In genomic region chr10:10814103-10814502, GRCh38 we compare ENCODE assay signal across 24 cellular contexts.
DNase-seq lines count a peak whose midpoint lies in the region; ATAC-seq and TF ChIP-seq lines count a peak whose summit lies in the region.
"Had no signal": no experiment of that assay in that cellular context is flagged by ENCODE, and none has a peak within 500 bp of the region (broad histone marks: within the 10 kb centered on the region; RNA-seq: fewer than 3 reads in every experiment).

No MANE protein-coding gene starts in this region.

- no CpG with 5 or more reads among the region's 3 CpGs for WGBS in IMR-90 (ENCODE audit: extremely low coverage in 2 of 2, insufficient read length in 1 of 2), 2 experiments
- WGBS in esophagus muscularis mucosa = 76% methylated on average over 3 of the region's 3 CpGs

- no peak overlapping the region for H3K27ac ChIP-seq in IMR-90 (ENCODE audit: insufficient read depth, low read length)
- peak overlapping the region in 3 of 4 donors; percentile 0 to 23 (median 4) for H3K27ac ChIP-seq in esophagus muscularis mucosa (replicated peaks in 1 of 4)
- peak overlapping the region; percentile 37 for H3K27ac ChIP-seq in rectal smooth muscle tissue (ENCODE audit: low read depth, low read length)
- peak overlapping the region; percentile 8 for H3K27ac ChIP-seq in stomach smooth muscle (ENCODE audit: low read length)
- H3K27ac ChIP-seq in A673 (ENCODE audit: low read depth, low read length, poor library complexity, severe bottlenecking) = no peak overlapping the region
- H3K27ac ChIP-seq: BLaER1 treated with 17β-estradiol and CSF1 and Interleukin-3, amounts not matched to agents 10 nM and 100 nM; C4-2B had no signal

- H3K9me3 ChIP-seq in IMR-90 (ENCODE audit: control insufficient read depth, insufficient read depth, low read length) (no peaks in the 10 kb centered on the region), esophagus muscularis mucosa (no peaks in the 10 kb centered on the region), stomach smooth muscle (ENCODE audit: control insufficient read depth in 2 of 2, low read length in 2 of 2) (no peaks in the 10 kb centered on the region), T-helper 17 cell (ENCODE audit: control insufficient read depth, low read length, poor library complexity, severe bottlenecking) (no peaks in the 10 kb centered on the region), A673 (ENCODE audit: low read depth, low read length, poor library complexity, severe bottlenecking) (no peaks in the 10 kb centered on the region)

- H4K91ac ChIP-seq in IMR-90 (ENCODE audit: insufficient read depth, low read depth, low read length) = no peak overlapping the region

- H3K4me1 ChIP-seq in IMR-90 (ENCODE audit: control insufficient read depth, insufficient read depth, low read length) (peaks cover 12% of the 10 kb centered on the region), esophagus muscularis mucosa (peaks cover 0 to 22% (median 14%) of the 10 kb centered on the region in 4 donors), rectal smooth muscle tissue (ENCODE audit: control insufficient read depth, insufficient read depth, low read length) (peaks cover 4% of the 10 kb centered on the region), stomach smooth muscle (ENCODE audit: control insufficient read depth, insufficient read depth, low read length) (peaks cover 3% of the 10 kb centered on the region), A673 (ENCODE audit: insufficient read depth, low read length, poor library complexity, severe bottlenecking) (no peaks in the 10 kb centered on the region)
- H3K4me1 ChIP-seq: BLaER1 treated with 17β-estradiol and CSF1 and Interleukin-3, amounts not matched to agents 10 nM and 100 nM; Caco-2 had no signal

- H2BK120ac ChIP-seq in IMR-90 (ENCODE audit: low read depth, low read length) = no peak overlapping the region

- DNase-seq in IMR-90 (no peak), esophagus muscularis mucosa (ENCODE audit: extremely low spot score) (no peak), T-helper 17 cell (no peak), A673 (ENCODE audit: low spot score) (no peak), DMS 273 treated with DMSO at 0.1 percent for 48 hours (lab: John Stamatoyannopoulos, UW) (no peak)
- DNase-seq: 8988T; AML-193; Caco-2; Calu3; CD4-positive, alpha-beta T cell; CD8-positive, alpha-beta T cell; DMS153; DMS53; DMS79; DND-41; EL; GDM1 had no signal

- no peaks in the 10 kb centered on the region for H4K20me1 ChIP-seq in IMR-90 (ENCODE audit: insufficient read depth, low read length)
- H4K20me1 ChIP-seq: BLaER1 treated with 17β-estradiol and CSF1 and Interleukin-3, amounts not matched to agents 10 nM and 100 nM had no signal

- H3K4ac ChIP-seq in IMR-90 (ENCODE audit: low read depth, low read length) = no peak overlapping the region

- intact Hi-C loops in IMR-90 (cut with micrococcal nuclease) = no loop called here
- intact Hi-C loops in esophagus muscularis mucosa (cut with DNase I) = no loop called here
- intact Hi-C loops in A673 (cut with micrococcal nuclease; ENCODE audit: unreplicated experiment) = no loop called here

- H4K5ac ChIP-seq in IMR-90 (ENCODE audit: low read depth, low read length) = peak overlapping the region; percentile 27; the same call in 1 of the 2 replicates

- H3K9me1 ChIP-seq in IMR-90 (ENCODE audit: insufficient read depth, low read length) = no peaks in the 10 kb centered on the region

- no peak overlapping the region for H3K23ac ChIP-seq in IMR-90 (ENCODE audit: low read depth, low read length)

- no peaks in the 10 kb centered on the region for H3K79me1 ChIP-seq in IMR-90 (ENCODE audit: low read depth in 1 of 2, low read length in 2 of 2)

- no peak overlapping the region for H3K4me2 ChIP-seq in IMR-90 (ENCODE audit: low read depth, low read length)
- H3K4me2 ChIP-seq: BLaER1 treated with 17β-estradiol and CSF1 and Interleukin-3, amounts not matched to agents 10 nM and 100 nM had no signal

- no peak overlapping the region for H2AK5ac ChIP-seq in IMR-90 (ENCODE audit: low read depth, low read length)

- no peak for TF ChIP-seq RAD21 in IMR-90 (IDR thresholded peaks at IDR 0.05; ENCODE audit: low read length)

- H3K4me3 ChIP-seq in IMR-90 (ENCODE audit: insufficient read depth, low read depth, low read length) = no peak overlapping the region
- no peak overlapping the region for H3K4me3 ChIP-seq in esophagus muscularis mucosa
- H3K4me3 ChIP-seq in rectal smooth muscle tissue (ENCODE audit: low read length) = no peak overlapping the region
- H3K4me3 ChIP-seq in stomach smooth muscle (ENCODE audit: low read length in 2 of 2) = no peak overlapping the region
- no peak overlapping the region for H3K4me3 ChIP-seq in A673 (ENCODE audit: low read depth, low read length, poor library complexity, severe bottlenecking)
- H3K4me3 ChIP-seq: BLaER1 treated with 17β-estradiol and CSF1 and Interleukin-3, amounts not matched to agents 10 nM and 100 nM; GM12878 had no signal

- no peak overlapping the region for H3K56ac ChIP-seq in IMR-90 (ENCODE audit: extremely low read depth, insufficient read depth, low read length)

- CTCF ChIA-PET in IMR-90 (lab: Yijun Ruan, JAX) = no interaction called here
- CTCF ChIA-PET in A673 (lab: Charles Lee) = no interaction called here

- H4K8ac ChIP-seq in IMR-90 (ENCODE audit: low read depth in 2 of 2, low read length in 2 of 2) = no peak overlapping the region

- TF ChIP-seq CTCF in IMR-90 (conservative IDR thresholded peaks at IDR 0.05; ENCODE audit: low read depth, low read length) (no peak), esophagus muscularis mucosa (IDR thresholded peaks at IDR 0.05) (no peak), A673 (conservative IDR thresholded peaks at IDR 0.05; ENCODE audit: low read depth, low read length) (no peak)

- no peak for TF ChIP-seq POLR2A in IMR-90 (IDR thresholded peaks at IDR 0.05; ENCODE audit: low read depth, low read length)
- TF ChIP-seq POLR2A in esophagus muscularis mucosa (IDR thresholded peaks at IDR 0.05; ENCODE audit: low read depth) = no peak

- H3K27me3 Mint-ChIP-seq in T-helper 17 cell = peaks cover 16% of the 10 kb centered on the region

- no peak overlapping the region for H2BK5ac ChIP-seq in IMR-90 (ENCODE audit: low read depth, low read length, poor library complexity, severe bottlenecking)

- H2AFZ ChIP-seq in IMR-90 (replicated peaks; ENCODE audit: low read length, poor library complexity) = no peak overlapping the region

- no peak overlapping the region for H2BK20ac ChIP-seq in IMR-90 (ENCODE audit: low read depth, low read length)

- no peaks in the 10 kb centered on the region for H3K4me1 Mint-ChIP-seq in T-helper 17 cell
- H3K4me1 Mint-ChIP-seq: B cell had no signal

- H2BK15ac ChIP-seq in IMR-90 (ENCODE audit: low read depth, low read length) = peak overlapping the region; percentile 58; the same call in 1 of the 3 replicates

- dilution Hi-C loops in IMR-90 (cut with HindIII; ENCODE audit: low sequenced_read_pairs, unreplicated experiment) = no loop called here

- no peaks in the 10 kb centered on the region for H3K27me3 ChIP-seq in IMR-90 (ENCODE audit: control insufficient read depth, insufficient read depth, low read length)
- H3K27me3 ChIP-seq in esophagus muscularis mucosa = no peaks in the 10 kb centered on the region
- H3K27me3 ChIP-seq in rectal smooth muscle tissue (ENCODE audit: control insufficient read depth, insufficient read depth, low read length) = no peaks in the 10 kb centered on the region
- H3K27me3 ChIP-seq in stomach smooth muscle (ENCODE audit: control insufficient read depth in 1 of 2, insufficient read depth in 2 of 2, low read length in 2 of 2) = no peaks in the 10 kb centered on the region
- H3K27me3 ChIP-seq in A673 (replicated peaks; ENCODE audit: insufficient read depth, low read depth, low read length, poor library complexity) = no peaks in the 10 kb centered on the region
- H3K27me3 ChIP-seq: BLaER1 treated with 17β-estradiol and CSF1 and Interleukin-3, amounts not matched to agents 10 nM and 100 nM had no signal

- no peak overlapping the region for H3K4me3 Mint-ChIP-seq in T-helper 17 cell
- H3K4me3 Mint-ChIP-seq: B cell; CD4-positive, alpha-beta T cell; CD8-positive, alpha-beta T cell had no signal

- H3K14ac ChIP-seq in IMR-90 (replicated peaks; ENCODE audit: low read depth, low read length) = 0 out of 2 replicates have a peak overlapping the region, but pooled peaks have one; percentile 15

- TF ChIP-seq EP300 in esophagus muscularis mucosa (IDR thresholded peaks at IDR 0.05) = no peak

- peak overlapping the region; percentile 38; the same call in 1 of the 2 replicates for H3K18ac ChIP-seq in IMR-90 (ENCODE audit: low read depth, low read length)

- no peaks in the 10 kb centered on the region for H3K36me3 Mint-ChIP-seq in T-helper 17 cell (ENCODE audit: low read depth)
- H3K36me3 Mint-ChIP-seq: CD8-positive, alpha-beta T cell had no signal

- in situ Hi-C loops in IMR-90 (cut with MboI; ENCODE audit: low sequenced_read_pairs) = loop anchor here (25.0 kb wide), 1 partner anchor 1202 kb away; no protein-coding TSS in a partner anchor

- H2AK9ac ChIP-seq in IMR-90 (replicated peaks; ENCODE audit: low read depth, low read length, poor library complexity) = no peak overlapping the region

- H3K36me3 ChIP-seq in IMR-90 (ENCODE audit: control insufficient read depth, insufficient read depth, low read length) (no peaks in the 10 kb centered on the region), esophagus muscularis mucosa (no peaks in the 10 kb centered on the region), rectal smooth muscle tissue (ENCODE audit: control insufficient read depth, insufficient read depth, low read length) (no peaks in the 10 kb centered on the region), stomach smooth muscle (ENCODE audit: control insufficient read depth in 2 of 2, insufficient read depth in 2 of 2, low read length in 2 of 2) (no peaks in the 10 kb centered on the region), A673 (ENCODE audit: insufficient read depth, low read length, poor library complexity, severe bottlenecking) (no peaks in the 10 kb centered on the region)
- H3K36me3 ChIP-seq: BLaER1 treated with 17β-estradiol and CSF1 and Interleukin-3, amounts not matched to agents 10 nM and 100 nM had no signal

- H3K9ac ChIP-seq in IMR-90 (ENCODE audit: low read depth, low read length) (no peak overlapping the region), rectal smooth muscle tissue (ENCODE audit: low read length) (no peak overlapping the region), stomach smooth muscle (ENCODE audit: low read length in 2 of 2) (no peak overlapping the region)
- H3K9ac ChIP-seq: BLaER1 treated with 17β-estradiol and CSF1 and Interleukin-3, amounts not matched to agents 10 nM and 100 nM had no signal

- ATAC-seq in IMR-90 (ENCODE audit: low read depth) = no peak
- ATAC-seq in HG02759 (IDR thresholded peaks at IDR 0.05; ENCODE audit: unreplicated experiment) = no peak
- no peak for ATAC-seq in T-helper 17 cell
- ATAC-seq: CD8-positive, alpha-beta T cell; GM12878 had no signal

- no TSS peak for BruUV-seq in IMR-90 (replicated peaks; lab: Mats Ljungman, UMichigan)
- BruUV-seq in A673 (replicated peaks; lab: Mats Ljungman, UMichigan) = no TSS peak

- H3K27ac Mint-ChIP-seq in T-helper 17 cell = no peak overlapping the region
- H3K27ac Mint-ChIP-seq: B cell; CD4-positive, alpha-beta T cell; CD8-positive, alpha-beta T cell had no signal

- POLR2A ChIA-PET in IMR-90 (lab: Charles Lee; ENCODE audit: unreplicated experiment) (interaction anchor here (0.6 kb wide), 1 partner anchor 96 kb away, joined by 6 read pairs; no protein-coding TSS in a partner anchor), A673 (lab: Charles Lee; ENCODE audit: low non-redundant PET) (no interaction called here)

Comparison
In these comparisons a context has a peak if more than half of its experiments do, and no peak if none do; other contexts are left out.
1. H3K27ac ChIP-seq: peak in esophagus muscularis mucosa (3 of 4), rectal smooth muscle tissue (single experiment) and stomach smooth muscle (single experiment); none in IMR-90 (single experiment) and A673 (single experiment).